In genomic region chr17:19365833-19366636, GRCh38 we compare ENCODE assay signal across 21 cellular contexts. TPM values are rescaled to one million over a fixed set of nuclear protein-coding genes. Genes with fewer than 3 reads are reported as not detected.
DNase-seq lines count a peak whose midpoint lies in the region; ATAC-seq and TF ChIP-seq lines count a peak whose summit lies in the region.
"Had no signal": no experiment of that assay in that cellular context is flagged by ENCODE, and none has a peak within 500 bp of the region (broad histone marks: within the 10 kb centered on the region; RNA-seq: fewer than 3 reads in every experiment).

No MANE protein-coding gene starts in this region.

- H3K9ac ChIP-seq in SK-N-SH: no peak overlapping the region

- no peak for TF ChIP-seq POLR2A in sigmoid colon (IDR thresholded peaks at IDR 0.05)

- WGBS in SK-N-SH (ENCODE audit: low lambda C conversion rate): 73% methylated on average over 9 of the region's 9 CpGs
- WGBS in sigmoid colon, 2 donors: 86 to 90% methylated on average over 9 of the region's 9 CpGs

- TF ChIP-seq CTCF in SK-N-SH (IDR thresholded peaks at IDR 0.05) (no peak), sigmoid colon (IDR thresholded peaks at IDR 0.05) (no peak)

- H3K9me3 ChIP-seq in SK-N-SH (no peaks in the 10 kb centered on the region), sigmoid colon (no peaks in the 10 kb centered on the region)

- no peaks in the 10 kb centered on the region for H3K27me3 ChIP-seq in SK-N-SH (ENCODE audit: insufficient read depth)
- H3K27me3 ChIP-seq in sigmoid colon: no peaks in the 10 kb centered on the region

- CTCF ChIA-PET in SK-N-SH (lab: Yijun Ruan, JAX): interaction anchor here (1.5 to 12.0 kb wide), 4 partner anchors 12 to 396 kb away, joined by 6 to 305 read pairs (median 46); partner anchors contain the start of genes MAPK7 and RNF112

- no peaks in the 10 kb centered on the region for H3K9me3 Mint-ChIP-seq in IgD-negative memory B cell
- H3K9me3 Mint-ChIP-seq in memory B cell: no peaks in the 10 kb centered on the region
- H3K9me3 Mint-ChIP-seq: H9 had no signal

- H3K36me3 Mint-ChIP-seq in IgD-negative memory B cell (no peaks in the 10 kb centered on the region), memory B cell (no peaks in the 10 kb centered on the region)

- no peak overlapping the region for H3K4me2 ChIP-seq in SK-N-SH

- no peak for DNase-seq in SK-N-SH
- no peak for DNase-seq in memory B cell (ENCODE audit: low spot score in 2 of 2)
- peak; percentile 40 for DNase-seq in sigmoid colon
- no peak for DNase-seq in NCI-H510A (lab: John Stamatoyannopoulos, UW)
- DNase-seq: AML-193; CD4-positive, CD25-positive, alpha-beta regulatory T cell; DMS153; GDM1; H9; NCI-H1105; NCI-H1694; NCI-H2081 treated with DMSO at 0.1 percent for 48 hours; NCI-H774; OCI-M1 had no signal

- peaks cover 13 to 32% of the 10 kb centered on the region in 2 experiments; a peak in 2 of 4 replicates for H3K4me1 ChIP-seq in SK-N-SH (ENCODE audit: control insufficient read depth in 1 of 2, insufficient read depth in 2 of 2, low read depth in 1 of 2, low read length in 1 of 2)
- peaks cover 0 to 20% (median 17%) of the 10 kb centered on the region in 4 donors for H3K4me1 ChIP-seq in sigmoid colon

- ATAC-seq in SK-N-SH treated with all-trans-retinoic acid at 6 μM for 48 hours (no peak), memory B cell (ENCODE audit: low read depth) (no peak), HG03457 (IDR thresholded peaks at IDR 0.05; ENCODE audit: unreplicated experiment) (no peak), GM19023 (IDR thresholded peaks at IDR 0.05; ENCODE audit: unreplicated experiment) (no peak)
- ATAC-seq: K562 had no signal

- no peak overlapping the region for H3K4me3 ChIP-seq in SK-N-SH (ENCODE audit: low read depth in 2 of 2, low read length in 1 of 2)
- no peak overlapping the region for H3K4me3 ChIP-seq in sigmoid colon
- H3K4me3 ChIP-seq: K562 had no signal

- H3K36me3 ChIP-seq in SK-N-SH (replicated peaks in 1 of 2; ENCODE audit: control insufficient read depth in 1 of 2, insufficient read depth in 2 of 2, low read length in 1 of 2): no peaks in the 10 kb centered on the region
- no peaks in the 10 kb centered on the region for H3K36me3 ChIP-seq in sigmoid colon

- no peaks in the 10 kb centered on the region for H3K9me2 ChIP-seq in SK-N-SH

- intact Hi-C loops in sigmoid colon (cut with DNase I): no loop called here

- POLR2A ChIA-PET in SK-N-SH (lab: Yijun Ruan, JAX): interaction anchor here (3.0 kb wide), 1 partner anchor 11 kb away, joined by 24 read pairs; the partner anchor contains the start of gene MAPK7

- peaks cover 8% of the 10 kb centered on the region for H3K79me2 ChIP-seq in SK-N-SH (ENCODE audit: insufficient read depth)

- peaks cover 19 to 31% (median 29%) of the 10 kb centered on the region in 3 donors for H3K4me1 Mint-ChIP-seq in IgD-negative memory B cell
- peaks cover 35% of the 10 kb centered on the region for H3K4me1 Mint-ChIP-seq in memory B cell

- peaks cover 2% of the 10 kb centered on the region for H3F3A ChIP-seq in SK-N-SH (replicated peaks; ENCODE audit: insufficient read depth)

- peak overlapping the region in 1 of 4 donors; percentile 36 for H3K4me3 Mint-ChIP-seq in IgD-negative memory B cell
- H3K4me3 Mint-ChIP-seq in memory B cell: no peak overlapping the region
- H3K4me3 Mint-ChIP-seq: H9 had no signal

- no peaks in the 10 kb centered on the region for H3K27me3 Mint-ChIP-seq in IgD-negative memory B cell
- H3K27me3 Mint-ChIP-seq in memory B cell: no peaks in the 10 kb centered on the region

- no peak for TF ChIP-seq RAD21 in SK-N-SH (IDR thresholded peaks at IDR 0.05; ENCODE audit: low read length)

- peak overlapping the region in 2 of 3 donors; percentile 7 to 46 for H3K27ac Mint-ChIP-seq in IgD-negative memory B cell
- peak overlapping the region; percentile 43 for H3K27ac Mint-ChIP-seq in memory B cell

- no peak overlapping the region for H3K27ac ChIP-seq in SK-N-SH (ENCODE audit: low read depth in 2 of 2, low read length in 1 of 2)
- H3K27ac ChIP-seq in sigmoid colon: no peak overlapping the region
- H3K27ac ChIP-seq: 22Rv1 had no signal

- H4K20me1 ChIP-seq in SK-N-SH (ENCODE audit: insufficient read depth): no peaks in the 10 kb centered on the region

- TF ChIP-seq EP300 in SK-N-SH (IDR thresholded peaks at IDR 0.05; ENCODE audit: borderline replicate concordance in 1 of 2, low read depth in 1 of 2, low read length in 1 of 2): no peak
- no peak for TF ChIP-seq EP300 in sigmoid colon (IDR thresholded peaks at IDR 0.05)

- no peak overlapping the region for H2AFZ ChIP-seq in SK-N-SH (ENCODE audit: low read depth)

TF ChIP-seq in SK-N-SH treated with all-trans-retinoic acid at 6 μM for 48 hours, 23 proteins besides CTCF, POLR2A, EP300 and RAD21:
- TF ChIP-seq ZFP3 (CRISPR knock-in tag; IDR thresholded peaks at IDR 0.05) (peak; percentile 96), TCF4 (CRISPR knock-in tag; IDR thresholded peaks at IDR 0.05; ENCODE audit: borderline replicate concordance) (no peak)

TF ChIP-seq in SK-N-SH, 30 proteins besides CTCF, POLR2A, EP300 and RAD21:
- TF ChIP-seq IRF3 (IDR thresholded peaks at IDR 0.05; ENCODE audit: low read depth, low read length) (no peak), FOXM1 (IDR thresholded peaks at IDR 0.05; ENCODE audit: low read depth) (no peak), SIN3A (IDR thresholded peaks at IDR 0.05; ENCODE audit: borderline replicate concordance, low read depth, low read length) (no peak)

RNA-seq across cellular contexts. Expression of gene B9D1, which starts 3.5 kb away (rescaled TPM):
- polyA plus RNA-seq in SK-N-SH (2012; rRNA removed) (75.0 and 81.6 TPM in 2 replicates), IgD-negative memory B cell (5.0 TPM), sigmoid colon (10 to 100 TPM in 1 of 3 donors, 1 to 10 TPM in 2; 6.6 to 12.1 (median 6.9) TPM)
- polyA plus RNA-seq in SK-N-SH (2012; cell fraction: cytosol; rRNA removed): 56.1 and 64.8 TPM in 2 replicates
- polyA plus RNA-seq in SK-N-SH (2012; cell fraction: nucleus; rRNA removed): 81.5 and 92.1 TPM in 2 replicates
- 10 to 100 TPM; 15.2 to 22.4 (median 16.0) TPM for total RNA-seq in sigmoid colon

RNA-seq across cellular contexts. Expression of gene MAPK7, which starts 12.3 kb away (rescaled TPM):
- polyA plus RNA-seq in SK-N-SH (2012; rRNA removed) (10.5 and 19.1 TPM in 2 replicates), IgD-negative memory B cell (10.8 TPM), sigmoid colon (10 to 100 TPM; 18.3 to 35.9 (median 22.8) TPM)
- polyA plus RNA-seq in SK-N-SH (2012; cell fraction: cytosol; rRNA removed): 8.9 and 14.2 TPM in 2 replicates
- polyA plus RNA-seq in SK-N-SH (2012; cell fraction: nucleus; rRNA removed): 54.4 and 71.5 TPM in 2 replicates
- total RNA-seq in sigmoid colon: 10 to 100 TPM; 22.4 to 45.7 (median 29.5) TPM

RNA-seq across cellular contexts. Expression of gene MFAP4, which starts 21.0 kb away (rescaled TPM):
- polyA plus RNA-seq in SK-N-SH (2012; rRNA removed) (112 and 120 TPM in 2 replicates), IgD-negative memory B cell (not detected), sigmoid colon (10 to 100 TPM in 2 of 3 donors, 1 to 10 TPM in 1; 9.9 to 52.2 (median 42.0) TPM)
- 98.4 and 115 TPM in 2 replicates for polyA plus RNA-seq in SK-N-SH (2012; cell fraction: cytosol; rRNA removed)
- 99.5 and 101 TPM in 2 replicates for polyA plus RNA-seq in SK-N-SH (2012; cell fraction: nucleus; rRNA removed)
- 100 to 1,000 TPM; 189 to 324 (median 195) TPM for total RNA-seq in sigmoid colon
- total RNA-seq: CD4-positive, CD25-positive, alpha-beta regulatory T cell; NCI-H460 had no signal
- polyA plus RNA-seq: CD4-positive, CD25-positive, alpha-beta regulatory T cell had no signal

RNA-seq across cellular contexts. Expression of gene RNF112, which starts 45.0 kb away (rescaled TPM):
- polyA plus RNA-seq in SK-N-SH (2012; rRNA removed): 22.6 and 26.9 TPM in 2 replicates
- 6.7 and 9.2 TPM in 2 replicates for polyA plus RNA-seq in SK-N-SH (2012; cell fraction: cytosol; rRNA removed)
- 144 and 163 TPM in 2 replicates for polyA plus RNA-seq in SK-N-SH (2012; cell fraction: nucleus; rRNA removed)
- not detected for polyA plus RNA-seq in IgD-negative memory B cell
- 1 to 10 TPM; 3.8 to 8.6 (median 7.8) TPM for total RNA-seq in sigmoid colon
- polyA plus RNA-seq in sigmoid colon: 1 to 10 TPM in 1 of 3 donors, under 1 TPM in 2; 0.60 to 7.2 (median 0.92) TPM
- polyA plus RNA-seq: CD4-positive, CD25-positive, alpha-beta regulatory T cell; K562 had no signal

Comparison
In these comparisons a context has a peak if more than half of its experiments do, and no peak if none do; other contexts are left out.
1. RNA of gene MFAP4, which starts 21.0 kb away (polyA plus RNA-seq): 98.4 to 120 TPM in SK-N-SH and 9.9 to 52.2 TPM in sigmoid colon; not detected in IgD-negative memory B cell (single experiment); every median in the first group is over 10 times any median in the second.